Comparison of ENCODE assay signal across 29 cellular contexts in the genomic region with DNA sequence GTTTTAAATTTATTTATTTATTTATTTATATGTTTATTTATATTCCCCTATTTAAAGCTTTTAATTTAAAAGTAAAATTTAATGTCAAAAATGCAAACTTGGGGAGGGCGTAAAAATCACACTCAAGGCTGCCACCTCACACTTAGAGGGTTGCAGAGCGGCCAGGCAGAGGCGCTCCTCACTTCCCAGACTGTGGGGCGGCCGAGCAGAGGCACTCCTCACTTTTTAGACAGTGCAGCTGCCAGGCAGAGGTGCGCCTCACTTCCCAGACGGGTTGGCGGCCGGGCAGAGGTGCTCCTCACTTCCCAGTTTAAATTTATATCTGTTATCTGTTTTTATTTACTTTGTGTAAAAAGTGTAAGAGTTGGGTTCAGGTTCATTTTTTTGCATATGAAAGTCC.
"Had no signal": no experiment of that assay in that cellular context is flagged by ENCODE, and none has a peak within 500 bp of the region (broad histone marks: within the 10 kb centered on the region; RNA-seq: fewer than 3 reads in every experiment).

No MANE protein-coding gene starts in this region.

- H3K4me1 Mint-ChIP-seq: nephron progenitor cell; neural crest cell; stimulated activated effector memory CD8-positive, alpha-beta T cell treated with anti-CD3 and anti-CD28 coated beads, Interleukin-12 subunit alpha, Interleukin-12 subunit beta, amount 100 ng/mL, for 72 hours; stimulated activated naive B cell treated with anti-CD40 and anti-IgM and Interleukin-4, amounts not matched to agents 10 μg/mL and 1 μg/mL and 100 μg/mL, for 72 hours had no signal

- H3K27ac Mint-ChIP-seq: naive thymus-derived CD8-positive, alpha-beta T cell; natural killer cell treated with Interleukin-12 subunit alpha and Interleukin-12 subunit beta and Interleukin-15 and Interleukin-18, amount 100 ng/mL, for 72 hours; nephron progenitor cell; progenitor cell of endocrine pancreas; stimulated activated effector memory CD8-positive, alpha-beta T cell treated with anti-CD3 and anti-CD28 coated beads, Interleukin-12 subunit alpha, Interleukin-12 subunit beta, amount 100 ng/mL, for 72 hours; stimulated activated naive B cell treated with anti-CD40 and anti-IgM and Interleukin-4, amounts not matched to agents 10 μg/mL and 1 μg/mL and 100 μg/mL, for 72 hours; stimulated activated naive CD8-positive, alpha-beta T cell treated with anti-CD3 and anti-CD28 coated beads, Interleukin-15, Interleukin-2, amounts not matched to agents 100 ng/mL and 50 ng/mL, for 24 hours had no signal

- H3K4me3 Mint-ChIP-seq: naive thymus-derived CD8-positive, alpha-beta T cell; natural killer cell treated with Interleukin-12 subunit alpha and Interleukin-12 subunit beta and Interleukin-15 and Interleukin-18, amount 100 ng/mL, for 72 hours; nephron progenitor cell; neural crest cell; stimulated activated effector memory CD8-positive, alpha-beta T cell treated with anti-CD3 and anti-CD28 coated beads, Interleukin-12 subunit alpha, Interleukin-12 subunit beta, amount 100 ng/mL, for 72 hours; stimulated activated naive B cell treated with anti-CD40 and anti-IgM and Interleukin-4, amounts not matched to agents 10 μg/mL and 1 μg/mL and 100 μg/mL, for 72 hours; stimulated activated naive CD8-positive, alpha-beta T cell treated with anti-CD3 and anti-CD28 coated beads, Interleukin-15, Interleukin-2, amounts not matched to agents 100 ng/mL and 50 ng/mL, for 24 hours had no signal

- H3K79me2 ChIP-seq: parathyroid adenoma had no signal

- H3K27me3 Mint-ChIP-seq: naive thymus-derived CD8-positive, alpha-beta T cell; natural killer cell treated with Interleukin-12 subunit alpha and Interleukin-12 subunit beta and Interleukin-15 and Interleukin-18, amount 100 ng/mL, for 72 hours; progenitor cell of endocrine pancreas; stimulated activated naive B cell treated with anti-CD40 and anti-IgM and Interleukin-4, amounts not matched to agents 10 μg/mL and 1 μg/mL and 100 μg/mL, for 72 hours; stimulated activated naive CD8-positive, alpha-beta T cell treated with anti-CD3 and anti-CD28 coated beads, Interleukin-15, Interleukin-2, amounts not matched to agents 100 ng/mL and 50 ng/mL, for 24 hours had no signal

- H3K9me3 ChIP-seq: neutrophil, ovary, right lobe of liver, sigmoid colon, thoracic aorta, thyroid gland, uterus had no signal

- H3K27me3 ChIP-seq: neutrophil, ovary, right lobe of liver, sigmoid colon, stomach, thyroid gland, tibial nerve, upper lobe of left lung, uterus had no signal

- H3K36me3 ChIP-seq: neutrophil, ovary, thyroid gland, uterus had no signal

- ATAC-seq: naive thymus-derived CD8-positive, alpha-beta T cell; natural killer cell treated with Interleukin-12 subunit alpha and Interleukin-12 subunit beta and Interleukin-15 and Interleukin-18, amount 100 ng/mL, for 72 hours; psoas muscle; right cardiac atrium; right lobe of liver; stimulated activated effector memory CD8-positive, alpha-beta T cell treated with anti-CD3 and anti-CD28 coated beads, Interleukin-12 subunit alpha, Interleukin-12 subunit beta, amount 100 ng/mL, for 72 hours; stimulated activated naive B cell treated with anti-CD40 and anti-IgM and Interleukin-4, amounts not matched to agents 10 μg/mL and 1 μg/mL and 100 μg/mL, for 72 hours had no signal

- H3K27ac ChIP-seq: neutrophil, ovary, parathyroid adenoma, psoas muscle, right lobe of liver, sigmoid colon, stomach, thoracic aorta, thyroid gland, tibial nerve, upper lobe of left lung, uterus had no signal

- H2AFZ ChIP-seq: parathyroid adenoma had no signal

- H3K4me3 ChIP-seq: ovary, psoas muscle, right lobe of liver, sigmoid colon, stomach, thoracic aorta, thyroid gland, tibial nerve, upper lobe of left lung, uterus had no signal

- H3K4me1 ChIP-seq: parathyroid adenoma, psoas muscle, right lobe of liver, sigmoid colon, stomach, thyroid gland, tibial nerve, upper lobe of left lung, uterus had no signal

- H3K9ac ChIP-seq: parathyroid adenoma had no signal

- DNase-seq: naive thymus-derived CD8-positive, alpha-beta T cell; nephron progenitor cell; nucleus accumbens; ovary; psoas muscle; right cardiac atrium; right lobe of liver; sigmoid colon; small intestine; stimulated activated CD4-positive, alpha-beta T cell treated with anti-CD3 and anti-CD28 coated beads, Interleukin-15, amount 100 ng/mL, for 24 hours; stimulated activated CD4-positive, alpha-beta T cell treated with anti-CD3 and anti-CD28 coated beads, Interleukin-2, amount 100 ng/mL, for 24 hours; stimulated activated CD4-positive, alpha-beta T cell treated with anti-CD3 and anti-CD28 coated beads, Interleukin-2, amount 100 ng/mL, for 48 hours; stimulated activated CD4-positive, alpha-beta T cell treated with anti-CD3 and anti-CD28 coated beads, Interleukin-4, amount 100 ng/mL, for 24 hours; stimulated activated naive B cell treated with anti-CD40 and anti-IgM and Interleukin-4, amounts not matched to agents 10 μg/mL and 1 μg/mL and 100 μg/mL, for 72 hours; stimulated activated naive CD4-positive, alpha-beta T cell treated with Interleukin-2 at 50 U/mL for 16 hours; stomach; thyroid gland; trophoblast cell; upper lobe of left lung; uterus had no signal

- FAIRE-seq: small intestine had no signal

- H3K9me3 Mint-ChIP-seq: natural killer cell treated with Interleukin-12 subunit alpha and Interleukin-12 subunit beta and Interleukin-15 and Interleukin-18, amount 100 ng/mL, for 72 hours; neural crest cell; stimulated activated effector memory CD8-positive, alpha-beta T cell treated with anti-CD3 and anti-CD28 coated beads, Interleukin-12 subunit alpha, Interleukin-12 subunit beta, amount 100 ng/mL, for 72 hours; stimulated activated naive B cell treated with anti-CD40 and anti-IgM and Interleukin-4, amounts not matched to agents 10 μg/mL and 1 μg/mL and 100 μg/mL, for 72 hours; stimulated activated naive CD8-positive, alpha-beta T cell treated with anti-CD3 and anti-CD28 coated beads, Interleukin-15, Interleukin-2, amounts not matched to agents 100 ng/mL and 50 ng/mL, for 24 hours had no signal
